8 cellular contexts compared by ENCODE assay signal in genomic region chr11:59551651-59552521, GRCh38. TPM values are rescaled to one million over a fixed set of nuclear protein-coding genes. Genes with fewer than 3 reads are reported as not detected.
A peak's percentile ranks its signal among the peaks of the same experiment; 100 is the strongest.
DNase-seq lines count a peak whose midpoint lies in the region; ATAC-seq lines count a peak whose summit lies in the region.

No MANE protein-coding gene starts in this region.

- peaks cover 53% of the 10 kb centered on the region for H3K4me1 Mint-ChIP-seq in activated T-helper 1 cell treated with anti-CD3 and anti-CD28 coated beads, Interleukin-12 subunit alpha, Interleukin-12 subunit beta, Interleukin-2, Interleukin-4 antibody, amounts not matched to agents 30 ng/mL and 10 ng/mL and 1 ng/mL, durations not matched to agents 14 hours and 24 hours and 36 hours (ENCODE audit: low read depth)

- H3K27me3 Mint-ChIP-seq in activated T-helper 1 cell treated with anti-CD3 and anti-CD28 coated beads, Interleukin-12 subunit alpha, Interleukin-12 subunit beta, Interleukin-2, Interleukin-4 antibody, amounts not matched to agents 30 ng/mL and 10 ng/mL and 1 ng/mL, durations not matched to agents 14 hours and 24 hours and 36 hours (ENCODE audit: insufficient read depth) = peaks cover 20% of the 10 kb centered on the region

- peak overlapping the region; percentile 82 for H3K4me3 Mint-ChIP-seq in activated T-helper 1 cell treated with anti-CD3 and anti-CD28 coated beads, Interleukin-12 subunit alpha, Interleukin-12 subunit beta, Interleukin-2, Interleukin-4 antibody, amounts not matched to agents 30 ng/mL and 10 ng/mL and 1 ng/mL, durations not matched to agents 14 hours and 24 hours and 36 hours

- no peaks in the 10 kb centered on the region for H3K36me3 Mint-ChIP-seq in activated T-helper 1 cell treated with anti-CD3 and anti-CD28 coated beads, Interleukin-12 subunit alpha, Interleukin-12 subunit beta, Interleukin-2, Interleukin-4 antibody, amounts not matched to agents 30 ng/mL and 10 ng/mL and 1 ng/mL, durations not matched to agents 14 hours and 24 hours and 36 hours (ENCODE audit: low read depth)

- DNase-seq in GM04503 (ENCODE audit: low read depth) = peak; percentile 44
- DNase-seq in NCI-H146 treated with DMSO at 0.1 percent for 48 hours (lab: John Stamatoyannopoulos, UW; ENCODE audit: unreplicated experiment) = peak; percentile 67
- DNase-seq in activated T-helper 1 cell treated with anti-CD3 and anti-CD28 coated beads, Interleukin-12 subunit alpha, Interleukin-12 subunit beta, Interleukin-2, Interleukin-4 antibody, amounts not matched to agents 30 ng/mL and 10 ng/mL and 1 ng/mL, durations not matched to agents 14 hours and 24 hours and 36 hours (ENCODE audit: low spot score) = no peak
- DNase-seq in left cardiac atrium = no peak
- peak; percentile 72 for DNase-seq in renal cortical epithelial cell (ENCODE audit: low read depth)
- DNase-seq in DMS153 (lab: John Stamatoyannopoulos, UW) = no peak

- intact Hi-C loops in activated T-helper 1 cell treated with anti-CD3 and anti-CD28 coated beads, Interleukin-12 subunit alpha, Interleukin-12 subunit beta, Interleukin-2, Interleukin-4 antibody, amounts not matched to agents 30 ng/mL and 10 ng/mL and 1 ng/mL, durations not matched to agents 14 hours and 24 hours and 36 hours (cut with micrococcal nuclease) = loop anchor here (1.0 to 10.0 kb wide), 7 partner anchors 8 to 1910 kb away; partner anchors contain the start of genes DTX4, FAM111B, MED19 and MRPL16
- intact Hi-C loops in left cardiac atrium (cut with DNase I) = no loop called here

- peak overlapping the region; percentile 93 for H3K27ac Mint-ChIP-seq in activated T-helper 1 cell treated with anti-CD3 and anti-CD28 coated beads, Interleukin-12 subunit alpha, Interleukin-12 subunit beta, Interleukin-2, Interleukin-4 antibody, amounts not matched to agents 30 ng/mL and 10 ng/mL and 1 ng/mL, durations not matched to agents 14 hours and 24 hours and 36 hours

- ATAC-seq in left cardiac atrium (peak; percentile 24 to 41), GM21528 (IDR thresholded peaks at IDR 0.05; ENCODE audit: low FRiP score, unreplicated experiment) (no peak), HG02610 (IDR thresholded peaks at IDR 0.05; ENCODE audit: unreplicated experiment) (no peak)

- H3K9me3 Mint-ChIP-seq in activated T-helper 1 cell treated with anti-CD3 and anti-CD28 coated beads, Interleukin-12 subunit alpha, Interleukin-12 subunit beta, Interleukin-2, Interleukin-4 antibody, amounts not matched to agents 30 ng/mL and 10 ng/mL and 1 ng/mL, durations not matched to agents 14 hours and 24 hours and 36 hours = no peaks in the 10 kb centered on the region

RNA-seq across cellular contexts. Expression of gene OR4D9, which starts 40.5 kb away (rescaled TPM):
- not detected in 2 replicates for total RNA-seq in activated T-helper 1 cell treated with anti-CD3 and anti-CD28 coated beads, Interleukin-12 subunit alpha, Interleukin-12 subunit beta, Interleukin-2, Interleukin-4 antibody, amounts not matched to agents 30 ng/mL and 10 ng/mL and 1 ng/mL, durations not matched to agents 14 hours and 24 hours and 36 hours
- total RNA-seq in left cardiac atrium (not detected), renal cortical epithelial cell (not detected in 2 replicates)

RNA-seq across cellular contexts. Expression of gene OR4D11, which starts 48.5 kb away (rescaled TPM):
- not detected in 2 replicates for total RNA-seq in activated T-helper 1 cell treated with anti-CD3 and anti-CD28 coated beads, Interleukin-12 subunit alpha, Interleukin-12 subunit beta, Interleukin-2, Interleukin-4 antibody, amounts not matched to agents 30 ng/mL and 10 ng/mL and 1 ng/mL, durations not matched to agents 14 hours and 24 hours and 36 hours
- total RNA-seq in left cardiac atrium (not detected), renal cortical epithelial cell (not detected in 2 replicates)

Comparison
In these comparisons a context has a peak if more than half of its experiments do, and no peak if none do; other contexts are left out.
1. DNase-seq: peak in GM04503 (single experiment), NCI-H146 treated with DMSO at 0.1 percent for 48 hours (single experiment) and renal cortical epithelial cell (single experiment); none in activated T-helper 1 cell treated with anti-CD3 and anti-CD28 coated beads, Interleukin-12 subunit alpha, Interleukin-12 subunit beta, Interleukin-2, Interleukin-4 antibody, amounts not matched to agents 30 ng/mL and 10 ng/mL and 1 ng/mL, durations not matched to agents 14 hours and 24 hours and 36 hours (single experiment), left cardiac atrium (single experiment) and DMS153 (single experiment).
2. ATAC-seq: peak in left cardiac atrium (2 of 2); none in GM21528 (single experiment) and HG02610 (single experiment).